11 cellular contexts compared by ENCODE assay signal in genomic region chr7:36747251-36747968, GRCh38. TPM values are rescaled to one million over a fixed set of nuclear protein-coding genes. Genes with fewer than 3 reads are reported as not detected.
DNase-seq lines count a peak whose midpoint lies in the region; ATAC-seq and TF ChIP-seq lines count a peak whose summit lies in the region.
"Had no signal": no experiment of that assay in that cellular context is flagged by ENCODE, and none has a peak within 500 bp of the region (broad histone marks: within the 10 kb centered on the region; RNA-seq: fewer than 3 reads in every experiment).

No MANE protein-coding gene starts in this region.

- peak; percentile 3 for DNase-seq in AG10803 (ENCODE audit: low read depth)
- DNase-seq in IMR-90, result peak; percentile 4
- DNase-seq in body of pancreas, result peak; percentile 48 to 67 (median 61)
- no peak for DNase-seq in right atrium auricular region (ENCODE audit: low spot score)
- DNase-seq in RPMI8226, result no peak
- DNase-seq: erythroblast, ovary had no signal

- no peak overlapping the region for H2BK15ac ChIP-seq in IMR-90 (ENCODE audit: low read depth, low read length)

- H3K36me3 ChIP-seq in IMR-90 (ENCODE audit: control insufficient read depth, insufficient read depth, low read length) (no peaks in the 10 kb centered on the region), body of pancreas (replicated peaks in 1 of 2; ENCODE audit: insufficient read depth in 1 of 2, low read depth in 2 of 2) (no peaks in the 10 kb centered on the region), liver (ENCODE audit: control insufficient read depth in 4 of 4, insufficient read depth in 3 of 4, low read depth in 1 of 4, low read length in 3 of 4) (no peaks in the 10 kb centered on the region), right atrium auricular region (no peaks in the 10 kb centered on the region)
- H3K36me3 ChIP-seq: ovary, suprapubic skin had no signal

- intact Hi-C loops in IMR-90 (cut with micrococcal nuclease) (no loop called here), body of pancreas (cut with DNase I) (no loop called here)

- H4K20me1 ChIP-seq in IMR-90 (ENCODE audit: insufficient read depth, low read length), result no peaks in the 10 kb centered on the region

- no peak for ATAC-seq in IMR-90 (ENCODE audit: low read depth)
- peak; percentile 82 for ATAC-seq in body of pancreas
- no peak for ATAC-seq in HG03280 (IDR thresholded peaks at IDR 0.05; ENCODE audit: unreplicated experiment)
- ATAC-seq in HG02870 (IDR thresholded peaks at IDR 0.05; ENCODE audit: unreplicated experiment), result no peak

- no peak overlapping the region for H3K14ac ChIP-seq in IMR-90 (replicated peaks; ENCODE audit: low read depth, low read length)

- H3K4me3 ChIP-seq in AG10803 (ENCODE audit: low read length), result no peak overlapping the region
- no peak overlapping the region for H3K4me3 ChIP-seq in IMR-90 (ENCODE audit: insufficient read depth, low read depth, low read length)
- no peak overlapping the region for H3K4me3 ChIP-seq in body of pancreas
- H3K4me3 ChIP-seq in liver (ENCODE audit: low read depth in 1 of 3, low read length in 3 of 3), result peak overlapping the region in 1 of 3 donors; percentile 10
- no peak overlapping the region for H3K4me3 ChIP-seq in right atrium auricular region
- H3K4me3 ChIP-seq: ovary, suprapubic skin had no signal

- H3K9ac ChIP-seq in IMR-90 (ENCODE audit: low read depth, low read length), result no peak overlapping the region
- H3K9ac ChIP-seq in liver (ENCODE audit: low read depth in 1 of 2, low read length in 2 of 2), result peak overlapping the region in 1 of 2 donors; percentile 51

- H3K4me1 ChIP-seq in IMR-90 (ENCODE audit: control insufficient read depth, insufficient read depth, low read length) (no peaks in the 10 kb centered on the region), body of pancreas (peaks cover 17% of the 10 kb centered on the region), liver (ENCODE audit: control insufficient read depth in 4 of 4, insufficient read depth in 4 of 4, low read length in 3 of 4) (peaks cover 11 to 26% (median 20%) of the 10 kb centered on the region in 4 donors), right atrium auricular region (no peaks in the 10 kb centered on the region)
- H3K4me1 ChIP-seq: suprapubic skin had no signal

- H3K18ac ChIP-seq in IMR-90 (ENCODE audit: low read depth, low read length), result no peak overlapping the region

- no peaks in the 10 kb centered on the region for H3K9me3 ChIP-seq in IMR-90 (ENCODE audit: control insufficient read depth, insufficient read depth, low read length)
- H3K9me3 ChIP-seq in body of pancreas, result no peaks in the 10 kb centered on the region
- no peaks in the 10 kb centered on the region for H3K9me3 ChIP-seq in liver (ENCODE audit: control insufficient read depth in 4 of 4, low read length in 3 of 4)
- peaks cover 0 to 4% of the 10 kb centered on the region in 2 donors for H3K9me3 ChIP-seq in right atrium auricular region
- H3K9me3 ChIP-seq: ovary, suprapubic skin had no signal

- H3K4me2 ChIP-seq in IMR-90 (ENCODE audit: low read depth, low read length), result no peak overlapping the region

- WGBS in IMR-90 (ENCODE audit: extremely low coverage in 2 of 2, insufficient read length in 1 of 2), 2 experiments, result no CpG with 5 or more reads among the region's 4 CpGs
- 29 to 32% methylated on average over 4 of the region's 4 CpGs for WGBS in body of pancreas, 2 donors
- WGBS in liver, result 49% methylated on average over 4 of the region's 4 CpGs

- H3K23ac ChIP-seq in IMR-90 (ENCODE audit: low read depth, low read length), result no peak overlapping the region

- POLR2A ChIA-PET in IMR-90 (lab: Charles Lee; ENCODE audit: unreplicated experiment), result interaction anchor here (0.7 kb wide), 1 partner anchor 15 kb away, joined by 3 read pairs; no protein-coding TSS in a partner anchor

- no peak overlapping the region for H3K4ac ChIP-seq in IMR-90 (ENCODE audit: low read depth, low read length)

- H4K5ac ChIP-seq in IMR-90 (ENCODE audit: low read depth, low read length), result no peak overlapping the region

- H3K9me1 ChIP-seq in IMR-90 (ENCODE audit: insufficient read depth, low read length), result no peaks in the 10 kb centered on the region

- no peak for TF ChIP-seq POLR2A in IMR-90 (IDR thresholded peaks at IDR 0.05; ENCODE audit: low read depth, low read length)
- TF ChIP-seq POLR2A in body of pancreas (IDR thresholded peaks at IDR 0.05), result peak in 2 of 3 donors; percentile 76 to 89

- TF ChIP-seq RAD21 in IMR-90 (IDR thresholded peaks at IDR 0.05; ENCODE audit: low read length) (no peak), liver (IDR thresholded peaks at IDR 0.05) (peak; percentile 52 to 59)

- H2AK9ac ChIP-seq in IMR-90 (replicated peaks; ENCODE audit: low read depth, low read length, poor library complexity), result no peak overlapping the region

- no peaks in the 10 kb centered on the region for H3K27me3 ChIP-seq in IMR-90 (ENCODE audit: control insufficient read depth, insufficient read depth, low read length)
- H3K27me3 ChIP-seq in body of pancreas, result no peaks in the 10 kb centered on the region
- H3K27me3 ChIP-seq in liver (ENCODE audit: control insufficient read depth in 4 of 4, insufficient read depth in 4 of 4, low read length in 3 of 4), result no peaks in the 10 kb centered on the region
- no peaks in the 10 kb centered on the region for H3K27me3 ChIP-seq in right atrium auricular region
- H3K27me3 ChIP-seq: ovary, suprapubic skin had no signal

- in situ Hi-C loops in IMR-90 (cut with MboI; ENCODE audit: low sequenced_read_pairs), result no loop called here

- H3K56ac ChIP-seq in IMR-90 (ENCODE audit: extremely low read depth, insufficient read depth, low read length), result no peak overlapping the region

- H2AFZ ChIP-seq in IMR-90 (replicated peaks; ENCODE audit: low read length, poor library complexity), result no peak overlapping the region

- H3K27ac ChIP-seq in IMR-90 (ENCODE audit: insufficient read depth, low read length), result no peak overlapping the region
- peak overlapping the region; percentile 75 to 86 (median 78) for H3K27ac ChIP-seq in body of pancreas
- peak overlapping the region; percentile 64 to 77 for H3K27ac ChIP-seq in liver (ENCODE audit: low read depth in 1 of 2, low read length in 2 of 2)
- no peak overlapping the region for H3K27ac ChIP-seq in right atrium auricular region
- H3K27ac ChIP-seq: ovary, suprapubic skin had no signal

- H3K79me1 ChIP-seq in IMR-90 (ENCODE audit: low read depth in 1 of 2, low read length in 2 of 2), result no peaks in the 10 kb centered on the region

- CTCF ChIA-PET in IMR-90 (lab: Yijun Ruan, JAX), result no interaction called here

- BruUV-seq in IMR-90 (replicated peaks; lab: Mats Ljungman, UMichigan), result no TSS peak

- no peak overlapping the region for H2BK5ac ChIP-seq in IMR-90 (ENCODE audit: low read depth, low read length, poor library complexity, severe bottlenecking)

- TF ChIP-seq CTCF in AG10803 (conservative IDR thresholded peaks at IDR 0.05; ENCODE audit: low read length), result no peak
- TF ChIP-seq CTCF in IMR-90 (conservative IDR thresholded peaks at IDR 0.05; ENCODE audit: low read depth, low read length), result no peak
- no peak for TF ChIP-seq CTCF in body of pancreas (IDR thresholded peaks at IDR 0.05)
- no peak for TF ChIP-seq CTCF in liver (IDR thresholded peaks at IDR 0.05; ENCODE audit: low read depth, low read length, missing input control)
- no peak for TF ChIP-seq CTCF in right atrium auricular region (IDR thresholded peaks at IDR 0.05)

- no peak overlapping the region for H4K91ac ChIP-seq in IMR-90 (ENCODE audit: insufficient read depth, low read depth, low read length)

- no peak overlapping the region for H2BK120ac ChIP-seq in IMR-90 (ENCODE audit: low read depth, low read length)

- H2BK20ac ChIP-seq in IMR-90 (ENCODE audit: low read depth, low read length), result no peak overlapping the region

- no peak overlapping the region for H2AK5ac ChIP-seq in IMR-90 (ENCODE audit: low read depth, low read length)

- no peak overlapping the region for H4K8ac ChIP-seq in IMR-90 (ENCODE audit: low read depth in 2 of 2, low read length in 2 of 2)

- dilution Hi-C loops in IMR-90 (cut with HindIII; ENCODE audit: low sequenced_read_pairs, unreplicated experiment), result no loop called here

TF ChIP-seq in IMR-90, 13 proteins besides CTCF, POLR2A, EP300 and RAD21 (continues in another document):
- TF ChIP-seq BHLHE40 (IDR thresholded peaks at IDR 0.05; ENCODE audit: low read depth, low read length), result no peak
- no peak for TF ChIP-seq MXI1 (IDR thresholded peaks at IDR 0.05; ENCODE audit: borderline replicate concordance, low read depth, low read length)
- no peak for TF ChIP-seq FOS (IDR thresholded peaks at IDR 0.05; ENCODE audit: low read depth, low read length)
- no peak for TF ChIP-seq CEBPB (IDR thresholded peaks at IDR 0.05; ENCODE audit: low read depth, low read length)
- TF ChIP-seq RCOR1 (IDR thresholded peaks at IDR 0.05; ENCODE audit: insufficient replicate concordance, low read length), result no peak
- TF ChIP-seq NFE2L2 (IDR thresholded peaks at IDR 0.05; ENCODE audit: low read depth, low read length), result no peak

TF ChIP-seq in liver, 16 proteins besides CTCF, POLR2A, EP300 and RAD21 (continues in another document):
- TF ChIP-seq ATF3 (IDR thresholded peaks at IDR 0.05) (no peak), ZBTB33 (IDR thresholded peaks at IDR 0.05) (peak; percentile 27), FOXA2 (IDR thresholded peaks at IDR 0.05) (no peak), EGR1 (IDR thresholded peaks at IDR 0.05; ENCODE audit: low read depth in 2 of 2) (peak in 1 of 2 donors; percentile 17)

RNA-seq across cellular contexts. Expression of gene AOAH, which starts 23.1 kb away (rescaled TPM):
- not detected in 2 replicates for total RNA-seq in IMR-90 (2012; rRNA removed)
- polyA plus RNA-seq in IMR-90 (2012; rRNA removed), result not detected in 2 replicates
- not detected in 2 replicates for polyA plus RNA-seq in IMR-90 (2012; cell fraction: cytosol; rRNA removed)
- polyA plus RNA-seq in IMR-90 (2012; cell fraction: nucleus; rRNA removed; ENCODE audit: low replicate concordance), result not detected in 2 replicates
- 1 to 10 TPM; 4.9 to 6.2 TPM for total RNA-seq in body of pancreas
- total RNA-seq in liver, result 10 to 100 TPM in 1 of 2 donors, 1 to 10 TPM in 1; 7.2 to 26.7 TPM
- 1 to 10 TPM; 2.4 to 4.4 TPM for polyA plus RNA-seq in liver
- total RNA-seq in right atrium auricular region, result 1 to 10 TPM; 2.5 to 7.2 TPM

Comparison
In these comparisons a context has a peak if more than half of its experiments do, and no peak if none do; other contexts are left out.
1. DNase-seq: peak in AG10803 (single experiment), IMR-90 (single experiment) and body of pancreas (4 of 4); none in right atrium auricular region (single experiment) and RPMI8226 (single experiment).
2. H3K27ac ChIP-seq: peak in body of pancreas (4 of 4) and liver (2 of 2); none in IMR-90 (single experiment) and right atrium auricular region (0 of 2).